8 cellular contexts compared by ENCODE assay signal in the genomic region with DNA sequence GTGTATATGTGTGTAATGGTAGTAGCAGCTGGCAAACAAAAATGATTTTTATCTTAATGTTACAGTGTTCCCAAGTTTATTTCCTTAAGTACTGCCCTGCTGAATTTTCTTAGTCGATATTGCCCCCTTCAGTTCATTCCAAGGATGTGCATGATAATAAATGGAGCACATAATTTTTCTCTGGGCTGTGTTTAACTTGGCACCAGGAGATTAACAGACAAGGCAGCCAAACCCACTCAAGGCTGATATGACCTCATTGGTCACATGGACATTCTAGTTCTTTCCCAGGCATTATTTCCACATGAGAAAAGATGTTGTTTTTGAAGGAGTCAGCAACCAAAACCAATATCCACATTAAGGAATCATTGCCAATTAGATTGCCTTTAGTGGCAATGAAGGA.
DNase-seq lines count a peak whose midpoint lies in the region; ATAC-seq, FAIRE-seq and TF ChIP-seq lines count a peak whose summit lies in the region.

No MANE protein-coding gene starts in this region.

- no peaks in the 10 kb centered on the region for H3K79me2 ChIP-seq in K562 (ENCODE audit: control insufficient read depth, insufficient read depth, low read length)

- peak; percentile 73 for ATAC-seq in GM18517 (IDR thresholded peaks at IDR 0.05; ENCODE audit: unreplicated experiment)
- peak; percentile 82 for ATAC-seq in HG03342 (IDR thresholded peaks at IDR 0.05; ENCODE audit: unreplicated experiment)
- peak; percentile 86 for ATAC-seq in K562

- H3K9ac ChIP-seq in K562 (ENCODE audit: insufficient read depth in 1 of 2, low read depth in 2 of 2, low read length in 2 of 2), result no peak overlapping the region

- H3K27me3 ChIP-seq in K562 (ENCODE audit: control insufficient read depth in 2 of 2, insufficient read depth in 2 of 2, low read length in 2 of 2), result no peaks in the 10 kb centered on the region

- H3K4me2 ChIP-seq in K562 (ENCODE audit: insufficient read depth, low read length), result no peak overlapping the region

- POLR2A ChIA-PET in K562 (lab: Yijun Ruan, JAX), result no interaction called here

- H2AFZ ChIP-seq in K562 (ENCODE audit: low read depth, low read length), result no peak overlapping the region

- H3K4me1 ChIP-seq in K562 (replicated peaks in 1 of 2; ENCODE audit: control insufficient read depth in 2 of 2, insufficient read depth in 2 of 2, low read length in 2 of 2), result no peaks in the 10 kb centered on the region

- TF ChIP-seq POLR2A in K562 (conservative IDR thresholded peaks at IDR 0.05), result no peak

- H3K9me3 ChIP-seq in K562 (replicated peaks; ENCODE audit: control insufficient read depth, insufficient read depth, low read depth, low read length), result no peaks in the 10 kb centered on the region

- CTCF ChIA-PET in K562 (lab: Yijun Ruan, JAX; ENCODE audit: low intra/inter-chr PET ratio), result no interaction called here

- H3K9me1 ChIP-seq in K562 (ENCODE audit: control insufficient read depth, insufficient read depth, low read length), result no peaks in the 10 kb centered on the region

- no peak overlapping the region for H3K27ac ChIP-seq in K562 (ENCODE audit: extremely low read depth, low read depth, low read length)

- no peaks in the 10 kb centered on the region for H4K20me1 ChIP-seq in K562 (replicated peaks; ENCODE audit: control insufficient read depth, insufficient read depth, low read length)

- 0% methylated on average over 1 of the region's 1 CpG for WGBS in K562 (ENCODE audit: insufficient coverage, low coverage, missing lambda C conversion rate)

- no TSS peak for BruUV-seq in K562 (replicated peaks; lab: Mats Ljungman, UMichigan)

- TF ChIP-seq CTCF in AG09309 (IDR thresholded peaks at IDR 0.05; ENCODE audit: control insufficient read depth, insufficient read depth, low read depth, low read length, missing control alignments), result peak; percentile 44
- TF ChIP-seq CTCF in K562 (IDR thresholded peaks at IDR 0.05 in 2 of 3, conservative IDR thresholded peaks at IDR 0.05 in 1 of 3; ENCODE audit: insufficient read depth in 2 of 3, low read depth in 1 of 3, low read length in 3 of 3), result peak; percentile 36 to 78 (median 64); a peak in 5 of 6 replicates

- no peaks in the 10 kb centered on the region for H3K36me3 ChIP-seq in K562 (ENCODE audit: control insufficient read depth, insufficient read depth, low read length)

- peak; percentile 83 for FAIRE-seq in K562 (lab: Jason Lieb, UNC)

- in situ Hi-C loops in K562 (cut with MboI), result no loop called here

- TF ChIP-seq EP300 in K562 (IDR thresholded peaks at IDR 0.05; ENCODE audit: low read length), result no peak

- H3K4me3 ChIP-seq in AG09309 (ENCODE audit: control insufficient read depth, low read depth, low read length) (no peak overlapping the region), K562 (no peak overlapping the region)

- TF ChIP-seq RAD21 in K562 (CRISPR knock-in tag; conservative IDR thresholded peaks at IDR 0.05 in 1 of 2, IDR thresholded peaks at IDR 0.05 in 1 of 2), result peak; percentile 85 to 91

- intact Hi-C loops in K562 (cut with micrococcal nuclease), result loop anchor here (1.0 to 5.0 kb wide), 2 partner anchors 112 to 216 kb away; no protein-coding TSS in a partner anchor

- DNase-seq in AG09309 (ENCODE audit: low read depth) (peak; percentile 17), NCI-H524 (lab: John Stamatoyannopoulos, UW) (peak; percentile 35 to 56), K562 (ENCODE audit: extremely low read depth in 1 of 4, low spot score in 3 of 4) (peak; percentile 11 to 41 (median 26)), iPS-NIHi7 (ENCODE audit: extremely low spot score) (peak; percentile 49), superior temporal gyrus (ENCODE audit: extremely low spot score) (peak; percentile 77)
- DNase-seq in stimulated activated CD4-positive, alpha-beta T cell treated with anti-CD3 and anti-CD28 coated beads, Interleukin-1b, Interleukin-23, amount 100 ng/mL, for 48 hours, result no peak

TF ChIP-seq in K562, 482 proteins besides CTCF, POLR2A, EP300 and RAD21 (continues in another document):
- TF ChIP-seq ATF7 (IDR thresholded peaks at IDR 0.05) (peak; percentile 37; the same call in 1 of the 2 replicates), PTRF (tag; IDR thresholded peaks at IDR 0.05) (no peak), SUPT5H (IDR thresholded peaks at IDR 0.05) (no peak), PCBP2 (IDR thresholded peaks at IDR 0.05; ENCODE audit: low read depth, low read length, poor library complexity, severe bottlenecking) (no peak), POLR3A (IDR thresholded peaks at IDR 0.05; ENCODE audit: borderline replicate concordance, extremely low read depth, insufficient read depth, insufficient read length) (no peak), NELFE (IDR thresholded peaks at IDR 0.05; ENCODE audit: insufficient read depth, insufficient read length) (no peak), HDAC2 (IDR thresholded peaks at IDR 0.05) (no peak), BMI1 (IDR thresholded peaks at IDR 0.05; ENCODE audit: low read length) (no peak), SMAD3 (CRISPR knock-in tag; conservative IDR thresholded peaks at IDR 0.05) (no peak), MYC (IDR thresholded peaks at IDR 0.05; ENCODE audit: low read depth, low read length) (no peak), MYC (CRISPR knock-in tag; IDR thresholded peaks at IDR 0.05; ENCODE audit: borderline replicate concordance, low read depth) (no peak), SMAD2 (IDR thresholded peaks at IDR 0.05; ENCODE audit: low read depth, low read length) (no peak), ZNF384 (IDR thresholded peaks at IDR 0.05; ENCODE audit: low read depth, low read length) (no peak), ZNF75A (CRISPR knock-in tag; IDR thresholded peaks at IDR 0.05) (no peak), BCL6 (CRISPR knock-in tag; IDR thresholded peaks at IDR 0.05) (no peak)
- TF ChIP-seq, protein P1, sequence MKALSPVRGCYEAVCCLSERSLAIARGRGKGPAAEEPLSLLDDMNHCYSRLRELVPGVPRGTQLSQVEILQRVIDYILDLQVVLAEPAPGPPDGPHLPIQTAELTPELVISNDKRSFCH (CRISPR knock-in tag; IDR thresholded peaks at IDR 0.05), result no peak
- TF ChIP-seq, protein P1 (tag; IDR thresholded peaks at IDR 0.05), result no peak
- TF ChIP-seq, protein P2, sequence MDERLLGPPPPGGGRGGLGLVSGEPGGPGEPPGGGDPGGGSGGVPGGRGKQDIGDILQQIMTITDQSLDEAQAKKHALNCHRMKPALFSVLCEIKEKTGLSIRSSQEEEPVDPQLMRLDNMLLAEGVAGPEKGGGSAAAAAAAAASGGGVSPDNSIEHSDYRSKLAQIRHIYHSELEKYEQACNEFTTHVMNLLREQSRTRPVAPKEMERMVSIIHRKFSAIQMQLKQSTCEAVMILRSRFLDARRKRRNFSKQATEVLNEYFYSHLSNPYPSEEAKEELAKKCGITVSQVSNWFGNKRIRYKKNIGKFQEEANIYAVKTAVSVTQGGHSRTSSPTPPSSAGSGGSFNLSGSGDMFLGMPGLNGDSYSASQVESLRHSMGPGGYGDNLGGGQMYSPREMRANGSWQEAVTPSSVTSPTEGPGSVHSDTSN (CRISPR knock-in tag; IDR thresholded peaks at IDR 0.05; ENCODE audit: low read depth), result no peak
- TF ChIP-seq, protein P2 (tag; conservative IDR thresholded peaks at IDR 0.05; ENCODE audit: low read depth), result 0 out of 2 replicates have a peak, but pooled peaks have one; percentile 16
- TF ChIP-seq, protein P3, sequence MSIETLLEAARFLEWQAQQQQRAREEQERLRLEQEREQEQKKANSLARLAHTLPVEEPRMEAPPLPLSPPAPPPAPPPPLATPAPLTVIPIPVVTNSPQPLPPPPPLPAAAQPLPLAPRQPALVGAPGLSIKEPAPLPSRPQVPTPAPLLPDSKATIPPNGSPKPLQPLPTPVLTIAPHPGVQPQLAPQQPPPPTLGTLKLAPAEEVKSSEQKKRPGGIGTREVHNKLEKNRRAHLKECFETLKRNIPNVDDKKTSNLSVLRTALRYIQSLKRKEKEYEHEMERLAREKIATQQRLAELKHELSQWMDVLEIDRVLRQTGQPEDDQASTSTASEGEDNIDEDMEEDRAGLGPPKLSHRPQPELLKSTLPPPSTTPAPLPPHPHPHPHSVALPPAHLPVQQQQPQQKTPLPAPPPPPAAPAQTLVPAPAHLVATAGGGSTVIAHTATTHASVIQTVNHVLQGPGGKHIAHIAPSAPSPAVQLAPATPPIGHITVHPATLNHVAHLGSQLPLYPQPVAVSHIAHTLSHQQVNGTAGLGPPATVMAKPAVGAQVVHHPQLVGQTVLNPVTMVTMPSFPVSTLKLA (conservative IDR thresholded peaks at IDR 0.05), result 0 out of 4 replicates have a peak, but pooled peaks of 1 of the 2 experiments have one; percentile 16
- TF ChIP-seq, protein P4, sequence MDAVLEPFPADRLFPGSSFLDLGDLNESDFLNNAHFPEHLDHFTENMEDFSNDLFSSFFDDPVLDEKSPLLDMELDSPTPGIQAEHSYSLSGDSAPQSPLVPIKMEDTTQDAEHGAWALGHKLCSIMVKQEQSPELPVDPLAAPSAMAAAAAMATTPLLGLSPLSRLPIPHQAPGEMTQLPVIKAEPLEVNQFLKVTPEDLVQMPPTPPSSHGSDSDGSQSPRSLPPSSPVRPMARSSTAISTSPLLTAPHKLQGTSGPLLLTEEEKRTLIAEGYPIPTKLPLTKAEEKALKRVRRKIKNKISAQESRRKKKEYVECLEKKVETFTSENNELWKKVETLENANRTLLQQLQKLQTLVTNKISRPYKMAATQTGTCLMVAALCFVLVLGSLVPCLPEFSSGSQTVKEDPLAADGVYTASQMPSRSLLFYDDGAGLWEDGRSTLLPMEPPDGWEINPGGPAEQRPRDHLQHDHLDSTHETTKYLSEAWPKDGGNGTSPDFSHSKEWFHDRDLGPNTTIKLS (IDR thresholded peaks at IDR 0.05; ENCODE audit: borderline replicate concordance, low read depth), result no peak
